ENCODE assay signal across 1 cellular context in the genomic region with DNA sequence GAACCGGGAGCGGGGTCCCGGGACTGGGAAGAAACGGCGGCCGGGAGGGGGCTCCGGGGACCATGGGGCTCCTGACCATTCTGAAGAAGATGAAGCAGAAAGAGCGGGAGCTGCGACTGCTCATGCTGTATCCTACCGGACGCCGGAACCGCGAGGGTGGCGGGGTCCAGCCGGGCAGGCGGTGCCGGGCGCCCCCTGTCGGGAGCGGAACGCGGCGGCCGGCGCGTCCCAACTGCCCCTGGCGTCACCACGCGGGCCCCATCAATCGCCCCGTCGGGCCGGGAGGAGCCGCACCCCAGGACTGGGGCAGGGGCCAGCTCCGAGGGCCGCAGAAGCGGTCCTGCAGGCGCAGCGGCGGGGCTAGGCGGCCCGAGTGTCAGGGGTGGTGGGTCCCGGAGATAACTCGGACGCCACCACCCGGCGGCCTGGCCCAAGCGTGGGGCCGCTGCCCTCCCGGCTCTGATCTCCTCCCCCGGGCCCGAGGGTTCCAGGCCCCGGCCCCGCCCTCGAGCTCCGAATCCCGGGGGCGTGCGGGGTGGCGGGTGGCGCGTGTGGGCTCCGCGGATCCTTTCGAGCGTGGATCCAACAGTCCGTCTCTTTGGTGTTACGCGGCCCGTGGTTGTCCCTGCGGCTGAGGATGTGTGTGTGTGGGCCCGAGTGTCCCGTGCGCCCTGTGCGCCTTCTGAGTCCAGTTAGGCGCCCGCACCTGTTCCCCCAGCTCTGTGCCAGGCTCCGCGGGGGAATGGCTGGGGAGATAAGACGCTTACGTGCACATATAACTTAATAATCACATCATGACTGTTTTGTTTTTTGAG.
TF ChIP-seq lines count a peak whose summit lies in the region.

A gene (plus strand): TSS at position 15 of the 815 bp plus-strand sequence. CDS start 48 bp downstream, at position 63.

TF ChIP-seq in HepG2, 621 proteins besides CTCF, POLR2A, EP300 and RAD21 (continued from another document and continues in another):
- TF ChIP-seq, protein P1, sequence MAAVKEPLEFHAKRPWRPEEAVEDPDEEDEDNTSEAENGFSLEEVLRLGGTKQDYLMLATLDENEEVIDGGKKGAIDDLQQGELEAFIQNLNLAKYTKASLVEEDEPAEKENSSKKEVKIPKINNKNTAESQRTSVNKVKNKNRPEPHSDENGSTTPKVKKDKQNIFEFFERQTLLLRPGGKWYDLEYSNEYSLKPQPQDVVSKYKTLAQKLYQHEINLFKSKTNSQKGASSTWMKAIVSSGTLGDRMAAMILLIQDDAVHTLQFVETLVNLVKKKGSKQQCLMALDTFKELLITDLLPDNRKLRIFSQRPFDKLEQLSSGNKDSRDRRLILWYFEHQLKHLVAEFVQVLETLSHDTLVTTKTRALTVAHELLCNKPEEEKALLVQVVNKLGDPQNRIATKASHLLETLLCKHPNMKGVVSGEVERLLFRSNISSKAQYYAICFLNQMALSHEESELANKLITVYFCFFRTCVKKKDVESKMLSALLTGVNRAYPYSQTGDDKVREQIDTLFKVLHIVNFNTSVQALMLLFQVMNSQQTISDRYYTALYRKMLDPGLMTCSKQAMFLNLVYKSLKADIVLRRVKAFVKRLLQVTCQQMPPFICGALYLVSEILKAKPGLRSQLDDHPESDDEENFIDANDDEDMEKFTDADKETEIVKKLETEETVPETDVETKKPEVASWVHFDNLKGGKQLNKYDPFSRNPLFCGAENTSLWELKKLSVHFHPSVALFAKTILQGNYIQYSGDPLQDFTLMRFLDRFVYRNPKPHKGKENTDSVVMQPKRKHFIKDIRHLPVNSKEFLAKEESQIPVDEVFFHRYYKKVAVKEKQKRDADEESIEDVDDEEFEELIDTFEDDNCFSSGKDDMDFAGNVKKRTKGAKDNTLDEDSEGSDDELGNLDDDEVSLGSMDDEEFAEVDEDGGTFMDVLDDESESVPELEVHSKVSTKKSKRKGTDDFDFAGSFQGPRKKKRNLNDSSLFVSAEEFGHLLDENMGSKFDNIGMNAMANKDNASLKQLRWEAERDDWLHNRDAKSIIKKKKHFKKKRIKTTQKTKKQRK (IDR thresholded peaks at IDR 0.05; ENCODE audit: low read length), result no peak
- TF ChIP-seq, protein P2, sequence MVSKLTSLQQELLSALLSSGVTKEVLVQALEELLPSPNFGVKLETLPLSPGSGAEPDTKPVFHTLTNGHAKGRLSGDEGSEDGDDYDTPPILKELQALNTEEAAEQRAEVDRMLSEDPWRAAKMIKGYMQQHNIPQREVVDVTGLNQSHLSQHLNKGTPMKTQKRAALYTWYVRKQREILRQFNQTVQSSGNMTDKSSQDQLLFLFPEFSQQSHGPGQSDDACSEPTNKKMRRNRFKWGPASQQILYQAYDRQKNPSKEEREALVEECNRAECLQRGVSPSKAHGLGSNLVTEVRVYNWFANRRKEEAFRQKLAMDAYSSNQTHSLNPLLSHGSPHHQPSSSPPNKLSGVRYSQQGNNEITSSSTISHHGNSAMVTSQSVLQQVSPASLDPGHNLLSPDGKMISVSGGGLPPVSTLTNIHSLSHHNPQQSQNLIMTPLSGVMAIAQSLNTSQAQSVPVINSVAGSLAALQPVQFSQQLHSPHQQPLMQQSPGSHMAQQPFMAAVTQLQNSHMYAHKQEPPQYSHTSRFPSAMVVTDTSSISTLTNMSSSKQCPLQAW (CRISPR knock-in tag; IDR thresholded peaks at IDR 0.05), result no peak
- TF ChIP-seq ZNF367 (CRISPR knock-in tag; IDR thresholded peaks at IDR 0.05; ENCODE audit: borderline replicate concordance) (no peak), IKZF1 (IDR thresholded peaks at IDR 0.05) (no peak), ZNF335 (CRISPR knock-in tag; IDR thresholded peaks at IDR 0.05) (no peak), ZNF496 (CRISPR knock-in tag; IDR thresholded peaks at IDR 0.05; ENCODE audit: insufficient replicate concordance) (no peak), ZFP36L1 (CRISPR knock-in tag; IDR thresholded peaks at IDR 0.05) (no peak), MIER2 (CRISPR knock-in tag; IDR thresholded peaks at IDR 0.05) (no peak), ZNF124 (CRISPR knock-in tag; IDR thresholded peaks at IDR 0.05) (no peak), TARDBP (CRISPR knock-in tag; IDR thresholded peaks at IDR 0.05) (no peak; the same call in 1 of the 2 replicates), SATB2 (CRISPR knock-in tag; IDR thresholded peaks at IDR 0.05) (no peak), ZNF136 (CRISPR knock-in tag; IDR thresholded peaks at IDR 0.05; ENCODE audit: low read depth) (no peak), SRSF4 (IDR thresholded peaks at IDR 0.05; ENCODE audit: low read depth, low read length, poor library complexity, severe bottlenecking) (no peak), RFX1 (IDR thresholded peaks at IDR 0.05) (no peak), TBL1XR1 (IDR thresholded peaks at IDR 0.05; ENCODE audit: borderline replicate concordance, low read length, partially characterized antibody) (no peak), CBFB (CRISPR knock-in tag; IDR thresholded peaks at IDR 0.05) (no peak), ZNF33A (CRISPR knock-in tag; IDR thresholded peaks at IDR 0.05; ENCODE audit: borderline replicate concordance) (no peak), MXI1 (IDR thresholded peaks at IDR 0.05; ENCODE audit: borderline replicate concordance, low read depth, low read length) (peak; percentile 68; the same call in 1 of the 3 replicates), PHF5A (CRISPR knock-in tag; IDR thresholded peaks at IDR 0.05; ENCODE audit: low read depth, unreplicated experiment) (peak; percentile 5), DNMT1 (CRISPR knock-in tag; IDR thresholded peaks at IDR 0.05) (no peak), ZNF343 (CRISPR knock-in tag; IDR thresholded peaks at IDR 0.05) (peak; percentile 68; the same call in 1 of the 2 replicates), KDM5B (CRISPR knock-in tag; IDR thresholded peaks at IDR 0.05; ENCODE audit: borderline replicate concordance) (peak; percentile 30), FOXK2 (IDR thresholded peaks at IDR 0.05) (no peak), AHR (CRISPR knock-in tag; IDR thresholded peaks at IDR 0.05) (0 out of 2 replicates have a peak, but pooled peaks have one; percentile 3), ZNF432 (CRISPR knock-in tag; IDR thresholded peaks at IDR 0.05; ENCODE audit: borderline replicate concordance) (0 out of 2 replicates have a peak, but pooled peaks have one; percentile 61), ZNF749 (CRISPR knock-in tag; IDR thresholded peaks at IDR 0.05; ENCODE audit: borderline replicate concordance) (no peak), ZNF264 (CRISPR knock-in tag; IDR thresholded peaks at IDR 0.05) (no peak), TCF7L2 (IDR thresholded peaks at IDR 0.05; ENCODE audit: low read depth, low read length) (no peak), ZNF556 (CRISPR knock-in tag; IDR thresholded peaks at IDR 0.05; ENCODE audit: borderline replicate concordance) (peak; percentile 79; the same call in 1 of the 2 replicates), ZNF780A (CRISPR knock-in tag; IDR thresholded peaks at IDR 0.05) (no peak), STAG1 (CRISPR knock-in tag; IDR thresholded peaks at IDR 0.05) (no peak), PHF8 (CRISPR knock-in tag; IDR thresholded peaks at IDR 0.05) (peak; percentile 38; the same call in 1 of the 2 replicates), ZNF782 (CRISPR knock-in tag; IDR thresholded peaks at IDR 0.05; ENCODE audit: borderline replicate concordance) (peak; percentile 65)
- TF ChIP-seq, protein P3, sequence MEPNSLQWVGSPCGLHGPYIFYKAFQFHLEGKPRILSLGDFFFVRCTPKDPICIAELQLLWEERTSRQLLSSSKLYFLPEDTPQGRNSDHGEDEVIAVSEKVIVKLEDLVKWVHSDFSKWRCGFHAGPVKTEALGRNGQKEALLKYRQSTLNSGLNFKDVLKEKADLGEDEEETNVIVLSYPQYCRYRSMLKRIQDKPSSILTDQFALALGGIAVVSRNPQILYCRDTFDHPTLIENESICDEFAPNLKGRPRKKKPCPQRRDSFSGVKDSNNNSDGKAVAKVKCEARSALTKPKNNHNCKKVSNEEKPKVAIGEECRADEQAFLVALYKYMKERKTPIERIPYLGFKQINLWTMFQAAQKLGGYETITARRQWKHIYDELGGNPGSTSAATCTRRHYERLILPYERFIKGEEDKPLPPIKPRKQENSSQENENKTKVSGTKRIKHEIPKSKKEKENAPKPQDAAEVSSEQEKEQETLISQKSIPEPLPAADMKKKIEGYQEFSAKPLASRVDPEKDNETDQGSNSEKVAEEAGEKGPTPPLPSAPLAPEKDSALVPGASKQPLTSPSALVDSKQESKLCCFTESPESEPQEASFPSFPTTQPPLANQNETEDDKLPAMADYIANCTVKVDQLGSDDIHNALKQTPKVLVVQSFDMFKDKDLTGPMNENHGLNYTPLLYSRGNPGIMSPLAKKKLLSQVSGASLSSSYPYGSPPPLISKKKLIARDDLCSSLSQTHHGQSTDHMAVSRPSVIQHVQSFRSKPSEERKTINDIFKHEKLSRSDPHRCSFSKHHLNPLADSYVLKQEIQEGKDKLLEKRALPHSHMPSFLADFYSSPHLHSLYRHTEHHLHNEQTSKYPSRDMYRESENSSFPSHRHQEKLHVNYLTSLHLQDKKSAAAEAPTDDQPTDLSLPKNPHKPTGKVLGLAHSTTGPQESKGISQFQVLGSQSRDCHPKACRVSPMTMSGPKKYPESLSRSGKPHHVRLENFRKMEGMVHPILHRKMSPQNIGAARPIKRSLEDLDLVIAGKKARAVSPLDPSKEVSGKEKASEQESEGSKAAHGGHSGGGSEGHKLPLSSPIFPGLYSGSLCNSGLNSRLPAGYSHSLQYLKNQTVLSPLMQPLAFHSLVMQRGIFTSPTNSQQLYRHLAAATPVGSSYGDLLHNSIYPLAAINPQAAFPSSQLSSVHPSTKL (CRISPR knock-in tag; IDR thresholded peaks at IDR 0.05), result no peak
- TF ChIP-seq, protein P4, sequence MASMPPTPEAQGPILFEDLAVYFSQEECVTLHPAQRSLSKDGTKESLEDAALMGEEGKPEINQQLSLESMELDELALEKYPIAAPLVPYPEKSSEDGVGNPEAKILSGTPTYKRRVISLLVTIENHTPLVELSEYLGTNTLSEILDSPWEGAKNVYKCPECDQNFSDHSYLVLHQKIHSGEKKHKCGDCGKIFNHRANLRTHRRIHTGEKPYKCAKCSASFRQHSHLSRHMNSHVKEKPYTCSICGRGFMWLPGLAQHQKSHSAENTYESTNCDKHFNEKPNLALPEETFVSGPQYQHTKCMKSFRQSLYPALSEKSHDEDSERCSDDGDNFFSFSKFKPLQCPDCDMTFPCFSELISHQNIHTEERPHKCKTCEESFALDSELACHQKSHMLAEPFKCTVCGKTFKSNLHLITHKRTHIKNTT (CRISPR knock-in tag; IDR thresholded peaks at IDR 0.05), result no peak
- TF ChIP-seq, protein P5, sequence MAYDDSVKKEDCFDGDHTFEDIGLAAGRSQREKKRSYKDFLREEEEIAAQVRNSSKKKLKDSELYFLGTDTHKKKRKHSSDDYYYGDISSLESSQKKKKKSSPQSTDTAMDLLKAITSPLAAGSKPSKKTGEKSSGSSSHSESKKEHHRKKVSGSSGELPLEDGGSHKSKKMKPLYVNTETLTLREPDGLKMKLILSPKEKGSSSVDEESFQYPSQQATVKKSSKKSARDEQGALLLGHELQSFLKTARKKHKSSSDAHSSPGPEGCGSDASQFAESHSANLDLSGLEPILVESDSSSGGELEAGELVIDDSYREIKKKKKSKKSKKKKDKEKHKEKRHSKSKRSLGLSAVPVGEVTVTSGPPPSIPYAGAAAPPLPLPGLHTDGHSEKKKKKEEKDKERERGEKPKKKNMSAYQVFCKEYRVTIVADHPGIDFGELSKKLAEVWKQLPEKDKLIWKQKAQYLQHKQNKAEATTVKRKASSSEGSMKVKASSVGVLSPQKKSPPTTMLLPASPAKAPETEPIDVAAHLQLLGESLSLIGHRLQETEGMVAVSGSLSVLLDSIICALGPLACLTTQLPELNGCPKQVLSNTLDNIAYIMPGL (CRISPR knock-in tag; IDR thresholded peaks at IDR 0.05; ENCODE audit: borderline replicate concordance in 1 of 2, low read depth in 1 of 2), result peak; percentile 77 to 89; a peak in 3 of 4 replicates
- TF ChIP-seq, protein P6, sequence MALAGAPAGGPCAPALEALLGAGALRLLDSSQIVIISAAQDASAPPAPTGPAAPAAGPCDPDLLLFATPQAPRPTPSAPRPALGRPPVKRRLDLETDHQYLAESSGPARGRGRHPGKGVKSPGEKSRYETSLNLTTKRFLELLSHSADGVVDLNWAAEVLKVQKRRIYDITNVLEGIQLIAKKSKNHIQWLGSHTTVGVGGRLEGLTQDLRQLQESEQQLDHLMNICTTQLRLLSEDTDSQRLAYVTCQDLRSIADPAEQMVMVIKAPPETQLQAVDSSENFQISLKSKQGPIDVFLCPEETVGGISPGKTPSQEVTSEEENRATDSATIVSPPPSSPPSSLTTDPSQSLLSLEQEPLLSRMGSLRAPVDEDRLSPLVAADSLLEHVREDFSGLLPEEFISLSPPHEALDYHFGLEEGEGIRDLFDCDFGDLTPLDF (CRISPR knock-in tag; IDR thresholded peaks at IDR 0.05), result peak; percentile 43; the same call in 1 of the 2 replicates
- TF ChIP-seq, protein P7, sequence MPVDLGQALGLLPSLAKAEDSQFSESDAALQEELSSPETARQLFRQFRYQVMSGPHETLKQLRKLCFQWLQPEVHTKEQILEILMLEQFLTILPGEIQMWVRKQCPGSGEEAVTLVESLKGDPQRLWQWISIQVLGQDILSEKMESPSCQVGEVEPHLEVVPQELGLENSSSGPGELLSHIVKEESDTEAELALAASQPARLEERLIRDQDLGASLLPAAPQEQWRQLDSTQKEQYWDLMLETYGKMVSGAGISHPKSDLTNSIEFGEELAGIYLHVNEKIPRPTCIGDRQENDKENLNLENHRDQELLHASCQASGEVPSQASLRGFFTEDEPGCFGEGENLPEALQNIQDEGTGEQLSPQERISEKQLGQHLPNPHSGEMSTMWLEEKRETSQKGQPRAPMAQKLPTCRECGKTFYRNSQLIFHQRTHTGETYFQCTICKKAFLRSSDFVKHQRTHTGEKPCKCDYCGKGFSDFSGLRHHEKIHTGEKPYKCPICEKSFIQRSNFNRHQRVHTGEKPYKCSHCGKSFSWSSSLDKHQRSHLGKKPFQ (CRISPR knock-in tag; IDR thresholded peaks at IDR 0.05; ENCODE audit: insufficient replicate concordance), result peak; percentile 71
- TF ChIP-seq, protein P8, sequence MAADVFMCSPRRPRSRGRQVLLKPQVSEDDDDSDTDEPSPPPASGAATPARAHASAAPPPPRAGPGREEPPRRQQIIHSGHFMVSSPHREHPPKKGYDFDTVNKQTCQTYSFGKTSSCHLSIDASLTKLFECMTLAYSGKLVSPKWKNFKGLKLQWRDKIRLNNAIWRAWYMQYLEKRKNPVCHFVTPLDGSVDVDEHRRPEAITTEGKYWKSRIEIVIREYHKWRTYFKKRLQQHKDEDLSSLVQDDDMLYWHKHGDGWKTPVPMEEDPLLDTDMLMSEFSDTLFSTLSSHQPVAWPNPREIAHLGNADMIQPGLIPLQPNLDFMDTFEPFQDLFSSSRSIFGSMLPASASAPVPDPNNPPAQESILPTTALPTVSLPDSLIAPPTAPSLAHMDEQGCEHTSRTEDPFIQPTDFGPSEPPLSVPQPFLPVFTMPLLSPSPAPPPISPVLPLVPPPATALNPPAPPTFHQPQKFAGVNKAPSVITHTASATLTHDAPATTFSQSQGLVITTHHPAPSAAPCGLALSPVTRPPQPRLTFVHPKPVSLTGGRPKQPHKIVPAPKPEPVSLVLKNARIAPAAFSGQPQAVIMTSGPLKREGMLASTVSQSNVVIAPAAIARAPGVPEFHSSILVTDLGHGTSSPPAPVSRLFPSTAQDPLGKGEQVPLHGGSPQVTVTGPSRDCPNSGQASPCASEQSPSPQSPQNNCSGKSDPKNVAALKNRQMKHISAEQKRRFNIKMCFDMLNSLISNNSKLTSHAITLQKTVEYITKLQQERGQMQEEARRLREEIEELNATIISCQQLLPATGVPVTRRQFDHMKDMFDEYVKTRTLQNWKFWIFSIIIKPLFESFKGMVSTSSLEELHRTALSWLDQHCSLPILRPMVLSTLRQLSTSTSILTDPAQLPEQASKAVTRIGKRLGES (CRISPR knock-in tag; IDR thresholded peaks at IDR 0.05; ENCODE audit: borderline replicate concordance), result no peak
